Comparison of ENCODE assay signal across 8 cellular contexts in the genomic region with DNA sequence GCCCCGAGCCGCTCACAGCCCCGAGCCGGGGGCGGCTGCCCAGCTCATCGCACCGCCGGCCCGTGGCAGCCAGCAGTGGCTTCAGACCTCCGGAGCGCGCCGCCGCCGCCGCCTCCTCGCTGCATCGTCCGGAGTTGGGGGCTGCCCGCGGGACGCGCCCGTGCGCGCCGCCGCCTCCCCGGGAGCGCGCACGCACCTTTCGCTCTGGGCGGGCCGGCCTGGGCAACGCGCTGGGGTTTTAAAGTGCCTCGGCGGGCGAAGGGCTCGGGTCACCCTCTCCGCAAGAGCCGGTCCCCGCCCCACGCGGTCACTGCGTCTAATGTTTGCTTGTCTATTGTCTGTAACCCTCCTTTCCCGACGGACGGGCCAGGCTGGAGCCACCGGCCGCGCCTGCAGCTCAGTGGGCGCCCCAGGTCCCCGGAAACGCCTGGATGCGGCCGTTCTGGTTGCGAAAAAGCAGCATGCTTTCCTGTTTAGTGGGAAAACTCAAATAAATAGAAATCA. TPM values are rescaled to one million over a fixed set of nuclear protein-coding genes. Genes with fewer than 3 reads are reported as not detected.
DNase-seq lines count a peak whose midpoint lies in the region; ATAC-seq and TF ChIP-seq lines count a peak whose summit lies in the region.

A gene (minus strand): TSS at position 143 of the 504 bp plus-strand sequence. CDS start 205 bp downstream, outside the sequence.

- intact Hi-C loops in activated naive CD4-positive, alpha-beta T cell treated with anti-CD3 and anti-CD28 coated beads for 36 hours (cut with micrococcal nuclease): loop anchor here (1.0 to 5.0 kb wide), 4 partner anchors 37 to 1528 kb away; a partner anchor contains a TSS

- CTCF ChIA-PET in activated naive CD4-positive, alpha-beta T cell treated with anti-CD3 and anti-CD28 coated beads for 36 hours (lab: Charles Lee): interaction anchor here (0.8 to 1.4 kb wide), 3 partner anchors 9 to 26 kb away, joined by 3 read pairs; no protein-coding TSS in a partner anchor

- H3K27ac ChIP-seq in MM.1S (ENCODE audit: low read length): no peak within 1 kb of the TSS
- H3K27ac ChIP-seq in SJSA1: peak within 1 kb of the TSS; percentile 34; the same call in 1 of the 2 replicates
- peak within 1 kb of the TSS; percentile 84 to 97 (median 95) for H3K27ac ChIP-seq in gastroesophageal sphincter

- TF ChIP-seq EP300 in gastroesophageal sphincter (IDR thresholded peaks at IDR 0.05): no peak

- H3K36me3 ChIP-seq in HAP-1 (replicated peaks) (no peaks in the 10 kb centered on the region; the same call in 1 of the 2 replicates), MM.1S (replicated peaks; ENCODE audit: insufficient read depth, low read length) (no peaks in the 10 kb centered on the region), SJSA1 (peaks cover 4% of the 10 kb centered on the region), gastroesophageal sphincter (no peaks in the 10 kb centered on the region)

- H3K9ac ChIP-seq in MM.1S (ENCODE audit: low read length): peak within 1 kb of the TSS; percentile 20; the same call in 1 of the 2 replicates

- H4K20me1 ChIP-seq in MM.1S (ENCODE audit: insufficient read depth, low read length): no peaks in the 10 kb centered on the region; the same call in 1 of the 2 replicates

- TF ChIP-seq CTCF in MM.1S (IDR thresholded peaks at IDR 0.05; ENCODE audit: low read length) (no peak), gastroesophageal sphincter (IDR thresholded peaks at IDR 0.05) (no peak)

- H3K4me3 Mint-ChIP-seq in activated naive CD4-positive, alpha-beta T cell treated with anti-CD3 and anti-CD28 coated beads for 36 hours: peak within 1 kb of the TSS; percentile 95

- in situ Hi-C loops in G401 (cut with HindIII; ENCODE audit: low sequenced_read_pairs): no loop called here
- in situ Hi-C loops in HAP-1 (cut with MboI; ENCODE audit: low sequenced_read_pairs): no loop called here

- H3K4me2 ChIP-seq in MM.1S (ENCODE audit: low read depth, low read length): peak within 1 kb of the TSS; percentile 94

- peaks cover 17% of the 10 kb centered on the region for H3K36me3 Mint-ChIP-seq in activated naive CD4-positive, alpha-beta T cell treated with anti-CD3 and anti-CD28 coated beads for 36 hours (ENCODE audit: low read depth)

- no peaks in the 10 kb centered on the region for H3K9me3 ChIP-seq in HAP-1
- no peaks in the 10 kb centered on the region for H3K9me3 ChIP-seq in MM.1S (replicated peaks; ENCODE audit: insufficient read depth, low read length)
- H3K9me3 ChIP-seq in SJSA1 (replicated peaks): no peaks in the 10 kb centered on the region
- no peaks in the 10 kb centered on the region for H3K9me3 ChIP-seq in gastroesophageal sphincter

- DNase-seq in G401 (ENCODE audit: low spot score) (peak; percentile 75), HAP-1 (ENCODE audit: low spot score in 2 of 2) (peak; percentile 83 to 93), MM.1S (peak; percentile 70), SJSA1 (ENCODE audit: low read depth in 1 of 2, low spot score in 2 of 2) (peak; percentile 88 to 94), nucleus accumbens (lab: John Stamatoyannopoulos, UW) (peak in 54 of 56 donors; percentile 8 to 84 (median 64)), superior temporal gyrus (ENCODE audit: extremely low spot score) (peak; percentile 79)
- DNase-seq in activated naive CD4-positive, alpha-beta T cell treated with anti-CD3 and anti-CD28 coated beads for 36 hours: peak; percentile 70

- WGBS in gastroesophageal sphincter (ENCODE audit: low coverage in 1 of 2), 2 donors: 0 to 1% methylated on average over 4 to 9 of the region's 59 CpGs

- peaks cover 3% of the 10 kb centered on the region; the same call in 1 of the 2 replicates for H3K4me1 ChIP-seq in HAP-1
- H3K4me1 ChIP-seq in MM.1S (ENCODE audit: low read length): peaks cover 14% of the 10 kb centered on the region
- H3K4me1 ChIP-seq in SJSA1 (replicated peaks): peaks cover 11% of the 10 kb centered on the region; the same call in 1 of the 2 replicates
- peaks cover 0 to 57% (median 0%) of the 10 kb centered on the region in 3 donors for H3K4me1 ChIP-seq in gastroesophageal sphincter

- H3K79me2 ChIP-seq in MM.1S (ENCODE audit: low read length): peaks cover 11% of the 10 kb centered on the region; the same call in 1 of the 2 replicates

- peak within 1 kb of the TSS; percentile 90 for H3K27ac Mint-ChIP-seq in activated naive CD4-positive, alpha-beta T cell treated with anti-CD3 and anti-CD28 coated beads for 36 hours

- H3K27me3 ChIP-seq in HAP-1 (ENCODE audit: low read depth) (no peaks in the 10 kb centered on the region), MM.1S (replicated peaks; ENCODE audit: insufficient read depth, low read length) (peaks cover 30% of the 10 kb centered on the region), SJSA1 (replicated peaks) (no peaks in the 10 kb centered on the region), gastroesophageal sphincter (no peaks in the 10 kb centered on the region)

- peaks cover 6% of the 10 kb centered on the region; the same call in 1 of the 2 replicates for H3F3A ChIP-seq in MM.1S (ENCODE audit: insufficient read depth, low read length)

- peaks cover 6% of the 10 kb centered on the region for H3K9me3 Mint-ChIP-seq in activated naive CD4-positive, alpha-beta T cell treated with anti-CD3 and anti-CD28 coated beads for 36 hours

- H3K9me2 ChIP-seq in MM.1S (replicated peaks; ENCODE audit: insufficient read depth, low read length): no peaks in the 10 kb centered on the region

- H2AFZ ChIP-seq in MM.1S (ENCODE audit: low read length): peak within 1 kb of the TSS; percentile 92

- H3K4me3 ChIP-seq in HAP-1: peak within 1 kb of the TSS; percentile 54
- peak within 1 kb of the TSS; percentile 73 for H3K4me3 ChIP-seq in MM.1S (ENCODE audit: low read length)
- peak within 1 kb of the TSS; percentile 95 for H3K4me3 ChIP-seq in SJSA1
- H3K4me3 ChIP-seq in gastroesophageal sphincter: peak within 1 kb of the TSS; percentile 85 to 100

- peak; percentile 95 for ATAC-seq in gastroesophageal sphincter

- peak; percentile 70 to 72 for TF ChIP-seq POLR2A in gastroesophageal sphincter (IDR thresholded peaks at IDR 0.05)

- no peaks in the 10 kb centered on the region for H3K27me3 Mint-ChIP-seq in activated naive CD4-positive, alpha-beta T cell treated with anti-CD3 and anti-CD28 coated beads for 36 hours (ENCODE audit: low read depth)

- H3K4me1 Mint-ChIP-seq in activated naive CD4-positive, alpha-beta T cell treated with anti-CD3 and anti-CD28 coated beads for 36 hours (ENCODE audit: low read depth): peaks cover 57% of the 10 kb centered on the region

RNA-seq across cellular contexts. Expression of the gene that starts here (rescaled TPM):
- 88.1 and 131 TPM in 2 replicates for total RNA-seq in G401 (2014; rRNA removed; shearing (Covaris generic))
- 41.4 and 68.6 TPM in 2 replicates for total RNA-seq in SJSA1 (2014; rRNA removed; shearing (Covaris generic))
- total RNA-seq in activated naive CD4-positive, alpha-beta T cell treated with anti-CD3 and anti-CD28 coated beads for 36 hours: 10 to 100 TPM; 19.5 to 19.7 TPM
- 100 to 1,000 TPM in 3 of 4 donors, 10 to 100 TPM in 1; 92.7 to 133 (median 115) TPM for total RNA-seq in gastroesophageal sphincter
